Comparison of ENCODE assay signal across 18 cellular contexts in genomic region chrX:133983974-133984578, GRCh38. TPM values are rescaled to one million over a fixed set of nuclear protein-coding genes. Genes with fewer than 3 reads are reported as not detected.
DNase-seq lines count a peak whose midpoint lies in the region; ATAC-seq, FAIRE-seq and TF ChIP-seq lines count a peak whose summit lies in the region.
"Had no signal": no experiment of that assay in that cellular context is flagged by ENCODE, and none has a peak within 500 bp of the region (broad histone marks: within the 10 kb centered on the region; RNA-seq: fewer than 3 reads in every experiment).

No MANE protein-coding gene starts in this region.

- H3K36me3 ChIP-seq in left ventricle myocardium inferior (no peaks in the 10 kb centered on the region), astrocyte (ENCODE audit: insufficient read depth, low read length) (no peaks in the 10 kb centered on the region), lower lobe of right lung (no peaks in the 10 kb centered on the region), tibial nerve (no peaks in the 10 kb centered on the region)
- H3K36me3 ChIP-seq: heart left ventricle had no signal

- H3K27ac ChIP-seq in left ventricle myocardium inferior (replicated peaks) = no peak overlapping the region
- H3K27ac ChIP-seq in astrocyte (ENCODE audit: low read depth, low read length) = no peak overlapping the region
- no peak overlapping the region for H3K27ac ChIP-seq in lower lobe of right lung
- no peak overlapping the region for H3K27ac ChIP-seq in tibial nerve
- H3K27ac ChIP-seq: heart left ventricle, psoas muscle had no signal

- peaks cover 22% of the 10 kb centered on the region for H3K27me3 Mint-ChIP-seq in astrocyte (ENCODE audit: low read depth, unreplicated experiment)

- TF ChIP-seq POLR2A in tibial nerve (IDR thresholded peaks at IDR 0.05) (no peak), GM18505 (IDR thresholded peaks at IDR 0.05; ENCODE audit: borderline replicate concordance, extremely low read depth, insufficient read depth, insufficient read length) (no peak)

- H3K4me1 ChIP-seq in left ventricle myocardium inferior = peaks cover 4% of the 10 kb centered on the region
- no peaks in the 10 kb centered on the region for H3K4me1 ChIP-seq in astrocyte (ENCODE audit: insufficient read depth, low read length)
- no peaks in the 10 kb centered on the region for H3K4me1 ChIP-seq in lower lobe of right lung
- H3K4me1 ChIP-seq in tibial nerve = peaks cover 0 to 10% (median 0%) of the 10 kb centered on the region in 4 donors
- H3K4me1 ChIP-seq: psoas muscle had no signal

- TF ChIP-seq EP300 in tibial nerve (IDR thresholded peaks at IDR 0.05) = no peak

- TF ChIP-seq CTCF in left ventricle myocardium inferior (IDR thresholded peaks at IDR 0.05; ENCODE audit: borderline replicate concordance) (no peak), astrocyte (IDR thresholded peaks at IDR 0.05; ENCODE audit: insufficient read depth, low read depth, low read length) (no peak), lower lobe of right lung (IDR thresholded peaks at IDR 0.05) (no peak), tibial nerve (IDR thresholded peaks at IDR 0.05) (no peak)

- no peaks in the 10 kb centered on the region for H3K9me3 ChIP-seq in left ventricle myocardium inferior (replicated peaks)
- no peaks in the 10 kb centered on the region for H3K9me3 ChIP-seq in astrocyte (ENCODE audit: insufficient read depth, low read depth, low read length)
- H3K9me3 ChIP-seq in lower lobe of right lung = no peaks in the 10 kb centered on the region
- H3K9me3 ChIP-seq in tibial nerve = no peaks in the 10 kb centered on the region
- H3K9me3 ChIP-seq: heart left ventricle, psoas muscle had no signal

- no peak for DNase-seq in left ventricle myocardium inferior
- DNase-seq in left cardiac atrium = no peak
- DNase-seq in astrocyte (ENCODE audit: low read depth) = no peak
- no peak for DNase-seq in lower lobe of right lung
- DNase-seq in tibial nerve (ENCODE audit: low spot score in 2 of 2) = no peak
- DNase-seq in NCI-H187 (lab: John Stamatoyannopoulos, UW) = no peak
- DNase-seq: activated CD4-positive, alpha-beta T cell treated with anti-CD3 and anti-CD28 coated beads for 4 hours; DMS53; heart left ventricle; mammary epithelial cell; NCI-H1092; NCI-H345; PC-3; psoas muscle had no signal

- H2AFZ ChIP-seq in astrocyte (ENCODE audit: low read depth, low read length) = no peak overlapping the region

- peaks cover 2% of the 10 kb centered on the region for H3K4me1 Mint-ChIP-seq in astrocyte (ENCODE audit: low read depth, unreplicated experiment)
- H3K4me1 Mint-ChIP-seq: stimulated activated effector memory CD8-positive, alpha-beta T cell treated with anti-CD3 and anti-CD28 coated beads, Interleukin-12 subunit alpha, Interleukin-12 subunit beta, amount 100 ng/mL, for 72 hours had no signal

- H4K20me1 ChIP-seq in astrocyte (ENCODE audit: insufficient read depth, low read length) = no peaks in the 10 kb centered on the region

- H3K9ac ChIP-seq in astrocyte (ENCODE audit: low read length) = no peak overlapping the region

- H3K4me2 ChIP-seq in astrocyte (ENCODE audit: low read length) = peak overlapping the region; percentile 5

- no peaks in the 10 kb centered on the region for H3K9me3 Mint-ChIP-seq in astrocyte (ENCODE audit: unreplicated experiment)
- H3K9me3 Mint-ChIP-seq: IgD-negative memory B cell; stimulated activated effector memory CD8-positive, alpha-beta T cell treated with anti-CD3 and anti-CD28 coated beads, Interleukin-12 subunit alpha, Interleukin-12 subunit beta, amount 100 ng/mL, for 72 hours had no signal

- no peaks in the 10 kb centered on the region for H3K79me2 ChIP-seq in astrocyte (ENCODE audit: insufficient read depth, low read length)

- H3K27me3 ChIP-seq in left ventricle myocardium inferior (ENCODE audit: low read depth) (peaks cover 36% of the 10 kb centered on the region), astrocyte (ENCODE audit: insufficient read depth, low read length) (peaks cover 8% of the 10 kb centered on the region), lower lobe of right lung (ENCODE audit: low read depth) (peaks cover 6% of the 10 kb centered on the region), tibial nerve (peaks cover 0 to 12% of the 10 kb centered on the region in 2 donors)

- H3K36me3 Mint-ChIP-seq in astrocyte (ENCODE audit: low read depth, unreplicated experiment) = no peaks in the 10 kb centered on the region
- H3K36me3 Mint-ChIP-seq: IgD-negative memory B cell; stimulated activated effector memory CD8-positive, alpha-beta T cell treated with anti-CD3 and anti-CD28 coated beads, Interleukin-12 subunit alpha, Interleukin-12 subunit beta, amount 100 ng/mL, for 72 hours had no signal

- peak overlapping the region; percentile 51 for H3K4me3 Mint-ChIP-seq in astrocyte (ENCODE audit: unreplicated experiment)
- H3K4me3 Mint-ChIP-seq: IgD-negative memory B cell; stimulated activated effector memory CD8-positive, alpha-beta T cell treated with anti-CD3 and anti-CD28 coated beads, Interleukin-12 subunit alpha, Interleukin-12 subunit beta, amount 100 ng/mL, for 72 hours had no signal

- H3K4me3 ChIP-seq in left ventricle myocardium inferior (peak overlapping the region; percentile 55), astrocyte (ENCODE audit: insufficient read depth, low read depth, low read length) (no peak overlapping the region), lower lobe of right lung (peak overlapping the region; percentile 44), tibial nerve (peak overlapping the region in 3 of 4 donors; percentile 6 to 61 (median 9))

- H3K27ac Mint-ChIP-seq in astrocyte (ENCODE audit: unreplicated experiment) = no peak overlapping the region
- H3K27ac Mint-ChIP-seq: IgD-negative memory B cell; stimulated activated effector memory CD8-positive, alpha-beta T cell treated with anti-CD3 and anti-CD28 coated beads, Interleukin-12 subunit alpha, Interleukin-12 subunit beta, amount 100 ng/mL, for 72 hours had no signal

- WGBS in tibial nerve, 2 donors = 26 to 63% methylated on average over 20 to 32 of the region's 32 CpGs

- no peak for FAIRE-seq in astrocyte (lab: Jason Lieb, UNC)

- ATAC-seq in left cardiac atrium (no peak), lower lobe of right lung (no peak), GM18505 (IDR thresholded peaks at IDR 0.05; ENCODE audit: unreplicated experiment) (no peak), HG03457 (IDR thresholded peaks at IDR 0.05; ENCODE audit: unreplicated experiment) (no peak)
- ATAC-seq: PC-3; psoas muscle; stimulated activated effector memory CD8-positive, alpha-beta T cell treated with anti-CD3 and anti-CD28 coated beads, Interleukin-12 subunit alpha, Interleukin-12 subunit beta, amount 100 ng/mL, for 72 hours had no signal

- intact Hi-C loops in left ventricle myocardium inferior (cut with micrococcal nuclease) = no loop called here
- intact Hi-C loops in left cardiac atrium (cut with DNase I) = no loop called here
- intact Hi-C loops in lower lobe of right lung (cut with DNase I) = no loop called here

RNA-seq across cellular contexts. Expression of gene GPC3, which starts 1.3 kb away (rescaled TPM):
- total RNA-seq in left ventricle myocardium inferior (5.4 TPM), left cardiac atrium (10 to 100 TPM in 1 of 2 donors, 1 to 10 TPM in 1; 8.3 to 15.0 TPM), astrocyte (2.7 and 8.2 TPM in 2 replicates), lower lobe of right lung (50.2 TPM), tibial nerve (100 to 1,000 TPM in 1 of 4 donors, 10 to 100 TPM in 3; 60.5 to 116 (median 72.8) TPM)
- total RNA-seq: PC-3 had no signal
